Comparison of ENCODE assay signal across 25 cellular contexts in the genomic region with DNA sequence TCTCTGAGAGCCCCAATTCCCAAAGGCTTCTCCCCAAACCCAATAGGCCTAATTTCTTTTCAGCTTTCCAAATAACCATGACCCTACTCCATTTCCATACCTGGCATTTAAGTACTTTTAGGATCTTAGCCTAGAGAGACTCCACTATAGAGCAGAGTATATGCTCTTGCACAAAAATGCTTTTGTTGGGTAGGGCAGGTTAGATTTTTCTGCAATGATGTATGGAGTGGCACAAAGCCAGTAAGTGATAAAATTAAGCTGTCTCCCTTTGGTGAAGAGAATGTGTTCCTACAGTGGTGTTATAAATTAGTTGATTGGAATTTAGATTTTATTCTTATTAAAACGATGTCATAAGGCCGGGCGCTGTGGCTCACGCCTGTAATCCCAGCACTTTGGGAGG.
DNase-seq lines count a peak whose midpoint lies in the region; ATAC-seq, FAIRE-seq and TF ChIP-seq lines count a peak whose summit lies in the region.
"Had no signal": no experiment of that assay in that cellular context is flagged by ENCODE, and none has a peak within 500 bp of the region (broad histone marks: within the 10 kb centered on the region; RNA-seq: fewer than 3 reads in every experiment).

No MANE protein-coding gene starts in this region.

- H3K36me3 ChIP-seq in GM23248 (ENCODE audit: low read depth) (no peaks in the 10 kb centered on the region), heart left ventricle (no peaks in the 10 kb centered on the region)
- H3K36me3 ChIP-seq: SJCRH30 had no signal

- H3K4me2 ChIP-seq in GM23248 (ENCODE audit: unreplicated experiment): peak overlapping the region; percentile 32
- H3K4me2 ChIP-seq: smooth muscle cell had no signal

- in situ Hi-C loops in GM23248 (cut with MboI): no loop called here

- DNase-seq in GM23248 (peak; percentile 14), RWPE1 (ENCODE audit: low spot score) (peak; percentile 38), fibroblast of pulmonary artery (ENCODE audit: low read depth) (peak; percentile 21), posterior vena cava (ENCODE audit: low spot score) (no peak), frontal cortex (ENCODE audit: low spot score in 2 of 2) (no peak), heart left ventricle (no peak), ureter (ENCODE audit: low spot score) (no peak)
- DNase-seq: activated CD4-positive, alpha-beta T cell treated with anti-CD3 and anti-CD28 coated beads, Interleukin-2, amount 50 U/mL, for 48 hours; activated CD8-positive, alpha-beta memory T cell treated with anti-CD3 and anti-CD28 coated beads, Interleukin-2, amount 50 U/mL, for 48 hours; activated naive CD4-positive, alpha-beta T cell treated with anti-CD3 and anti-CD28 coated beads, Interleukin-2, amount 50 U/mL, for 16 hours; amygdala; cortex of kidney; GOT3; kidney; NCI-H1092 treated with DMSO at 0.1 percent for 48 hours; NCI-H187 treated with DMSO at 0.1 percent for 48 hours; NCI-H2171 treated with DMSO at 0.1 percent for 48 hours; NCI-H526; NK-92 treated with Interleukin-12 subunit alpha and Interleukin-12 subunit beta, amount 100 ng/mL, for 24 hours; SJCRH30; stimulated activated CD4-positive, alpha-beta T cell treated with anti-CD3 and anti-CD28 coated beads, Interleukin-1b, Interleukin-23, amount 100 ng/mL, for 48 hours; T-helper 1 cell; trophoblast cell had no signal

- no peak for TF ChIP-seq POLR2A in heart left ventricle (IDR thresholded peaks at IDR 0.05)

- H3K9ac ChIP-seq in GM23248: no peak overlapping the region

- no peaks in the 10 kb centered on the region for H3K27me3 ChIP-seq in GM23248 (replicated peaks; ENCODE audit: insufficient read depth)
- H3K27me3 ChIP-seq in heart left ventricle: no peaks in the 10 kb centered on the region
- H3K27me3 ChIP-seq: SJCRH30 had no signal

- peaks cover 16% of the 10 kb centered on the region for H3K4me1 ChIP-seq in GM23248 (ENCODE audit: insufficient read depth)
- H3K4me1 ChIP-seq in heart left ventricle: peaks cover 0 to 5% (median 0%) of the 10 kb centered on the region in 12 donors
- H3K4me1 ChIP-seq: SJCRH30 had no signal

- no peaks in the 10 kb centered on the region for H3K9me2 ChIP-seq in GM23248 (ENCODE audit: insufficient read depth)

- WGBS in GM23248 (ENCODE audit: low coverage in 1 of 2, low lambda C conversion rate in 2 of 2, missing lambda C conversion rate in 2 of 2), 2 experiments: 92 to 95% methylated on average over 4 of the region's 4 CpGs
- 65 to 87% (median 83%) methylated on average over 4 of the region's 4 CpGs for WGBS in heart left ventricle, 4 donors

- no peak overlapping the region for H2AFZ ChIP-seq in GM23248

- H3K9me3 ChIP-seq in GM23248 (ENCODE audit: low read depth): no peaks in the 10 kb centered on the region
- H3K9me3 ChIP-seq in heart left ventricle: no peaks in the 10 kb centered on the region
- H3K9me3 ChIP-seq: SJCRH30 had no signal

- ATAC-seq in heart left ventricle: no peak
- ATAC-seq: activated T-helper 17 cell treated with anti-CD3 and anti-CD28 coated beads, Interleukin-2, amount 50 U/mL, for 72 hours had no signal

- intact Hi-C loops in posterior vena cava (cut with DNase I) (no loop called here), heart left ventricle (cut with DNase I) (loop anchor here in 6 of 10 donors (5.0 to 10.0 kb wide), 7 partner anchors 356 to 596 kb away; no protein-coding TSS in a partner anchor)

- H3K4me3 ChIP-seq in GM23248: no peak overlapping the region
- H3K4me3 ChIP-seq in fibroblast of pulmonary artery (replicated peaks; ENCODE audit: low read depth, low read length): no peak overlapping the region
- H3K4me3 ChIP-seq in heart left ventricle: no peak overlapping the region
- H3K4me3 ChIP-seq: SJCRH30, smooth muscle cell had no signal

- TF ChIP-seq CTCF in RWPE1 (conservative IDR thresholded peaks at IDR 0.05; ENCODE audit: low read depth) (no peak), fibroblast of pulmonary artery (IDR thresholded peaks at IDR 0.05; ENCODE audit: low read length, missing control alignments) (no peak), heart left ventricle (IDR thresholded peaks at IDR 0.05) (no peak)

- POLR2A ChIA-PET in RWPE1 (lab: Yijun Ruan, JAX; ENCODE audit: low non-redundant PET): no interaction called here

- CTCF ChIA-PET in RWPE1 (lab: Yijun Ruan, JAX): interaction anchor here (0.5 kb wide), 1 partner anchor 112 kb away, joined by 3 read pairs; no protein-coding TSS in a partner anchor

- no peak for FAIRE-seq in frontal cortex (lab: Jason Lieb, UNC)
- FAIRE-seq: kidney had no signal

- H3K27ac ChIP-seq in GM23248 (no peak overlapping the region), RWPE1 (peak overlapping the region; percentile 55; the same call in 1 of the 2 replicates), heart left ventricle (no peak overlapping the region)
- H3K27ac ChIP-seq: SJCRH30 had no signal

- H3F3A ChIP-seq in GM23248 (ENCODE audit: insufficient read depth): no peaks in the 10 kb centered on the region

- no peaks in the 10 kb centered on the region for H3K79me2 ChIP-seq in GM23248 (ENCODE audit: insufficient read depth)

- no peaks in the 10 kb centered on the region for H4K20me1 ChIP-seq in GM23248 (ENCODE audit: insufficient read depth)

Comparison
In these comparisons a context has a peak if more than half of its experiments do, and no peak if none do; other contexts are left out.
1. DNase-seq: peak in GM23248 (single experiment), RWPE1 (single experiment) and fibroblast of pulmonary artery (single experiment); none in posterior vena cava (single experiment), frontal cortex (0 of 2), heart left ventricle (0 of 5) and ureter (single experiment).
2. intact Hi-C loops: an anchor here in heart left ventricle (5.0 to 10.0 kb wide); none called in posterior vena cava.